9 cellular contexts compared by ENCODE assay signal in genomic region chr7:74256446-74257408, GRCh38. TPM values are rescaled to one million over a fixed set of nuclear protein-coding genes. Genes with fewer than 3 reads are reported as not detected.
DNase-seq lines count a peak whose midpoint lies in the region; ATAC-seq, FAIRE-seq and TF ChIP-seq lines count a peak whose summit lies in the region.
"Had no signal": no experiment of that assay in that cellular context is flagged by ENCODE, and none has a peak within 500 bp of the region (broad histone marks: within the 10 kb centered on the region; RNA-seq: fewer than 3 reads in every experiment).

No MANE protein-coding gene starts in this region.

- H2AFZ ChIP-seq in astrocyte (ENCODE audit: low read depth, low read length), result peak overlapping the region; percentile 42

- POLR2A ChIA-PET in AG04449 (lab: Yijun Ruan, JAX), result interaction anchor here (1.1 kb wide), 1 partner anchor 22 kb away, joined by 3 read pairs; no protein-coding TSS in a partner anchor

- H3K27ac Mint-ChIP-seq in astrocyte (ENCODE audit: unreplicated experiment) (peak overlapping the region; percentile 84), memory B cell (no peak overlapping the region)

- ATAC-seq in memory B cell (ENCODE audit: low read depth) (no peak), HG03469 (IDR thresholded peaks at IDR 0.05; ENCODE audit: unreplicated experiment) (no peak)

- H3K9me3 ChIP-seq in astrocyte (ENCODE audit: insufficient read depth, low read depth, low read length), result no peaks in the 10 kb centered on the region

- CTCF ChIA-PET in AG04449 (lab: Yijun Ruan, JAX), result interaction anchor here (0.7 to 1.5 kb wide), 4 partner anchors 28 to 144 kb away, joined by 3 to 5 read pairs (median 4); no protein-coding TSS in a partner anchor

- H3K27me3 Mint-ChIP-seq in astrocyte (ENCODE audit: low read depth, unreplicated experiment) (no peaks in the 10 kb centered on the region), memory B cell (peaks cover 2% of the 10 kb centered on the region)

- H4K20me1 ChIP-seq in astrocyte (ENCODE audit: insufficient read depth, low read length), result no peaks in the 10 kb centered on the region

- H3K27me3 ChIP-seq in astrocyte (ENCODE audit: insufficient read depth, low read length), result no peaks in the 10 kb centered on the region

- H3K9me3 Mint-ChIP-seq in astrocyte (ENCODE audit: unreplicated experiment), result no peaks in the 10 kb centered on the region
- no peaks in the 10 kb centered on the region for H3K9me3 Mint-ChIP-seq in memory B cell

- DNase-seq in AG04449 (ENCODE audit: low read depth, low spot score) (peak; percentile 88), GM19239 (ENCODE audit: insufficient read length, low spot score) (no peak), astrocyte (ENCODE audit: low read depth) (peak; percentile 64), memory B cell (ENCODE audit: low spot score in 2 of 2) (no peak), HT-29 (ENCODE audit: low spot score) (no peak), HK-2 (ENCODE audit: unreplicated experiment) (no peak), NCI-H446 (lab: John Stamatoyannopoulos, UW) (no peak)
- DNase-seq: NCI-H524 treated with DMSO at 0.1 percent for 48 hours had no signal

- H3K4me3 ChIP-seq in AG04449 (ENCODE audit: low read depth, low read length), result no peak overlapping the region; the same call in 1 of the 2 replicates
- no peak overlapping the region for H3K4me3 ChIP-seq in astrocyte (ENCODE audit: insufficient read depth, low read depth, low read length)

- FAIRE-seq in GM19239 (lab: Jason Lieb, UNC) (peak; percentile 28), astrocyte (lab: Jason Lieb, UNC) (no peak)

- TF ChIP-seq CTCF in AG04449 (IDR thresholded peaks at IDR 0.05; ENCODE audit: insufficient read depth, low read length, missing control alignments) (no peak), astrocyte (IDR thresholded peaks at IDR 0.05; ENCODE audit: insufficient read depth, low read depth, low read length) (no peak)

- H3K4me2 ChIP-seq in astrocyte (ENCODE audit: low read length), result peak overlapping the region; percentile 52

- peaks cover 22% of the 10 kb centered on the region for H3K4me1 ChIP-seq in astrocyte (ENCODE audit: insufficient read depth, low read length)

- peak overlapping the region; percentile 54 for H3K27ac ChIP-seq in astrocyte (ENCODE audit: low read depth, low read length)

- peak overlapping the region; percentile 55 for H3K9ac ChIP-seq in astrocyte (ENCODE audit: low read length)

- peaks cover 20% of the 10 kb centered on the region for H3K79me2 ChIP-seq in astrocyte (ENCODE audit: insufficient read depth, low read length)

- H3K36me3 Mint-ChIP-seq in astrocyte (ENCODE audit: low read depth, unreplicated experiment) (no peaks in the 10 kb centered on the region), memory B cell (peaks cover 5% of the 10 kb centered on the region)

- H3K4me1 Mint-ChIP-seq in astrocyte (ENCODE audit: low read depth, unreplicated experiment), result peaks cover 10% of the 10 kb centered on the region
- H3K4me1 Mint-ChIP-seq in memory B cell, result peaks cover 9% of the 10 kb centered on the region

- H3K36me3 ChIP-seq in astrocyte (ENCODE audit: insufficient read depth, low read length), result no peaks in the 10 kb centered on the region

- peak overlapping the region; percentile 58 for H3K4me3 Mint-ChIP-seq in astrocyte (ENCODE audit: unreplicated experiment)
- peak overlapping the region; percentile 54 for H3K4me3 Mint-ChIP-seq in memory B cell

RNA-seq across cellular contexts. Expression of gene RFC2, which starts 2.5 kb away (rescaled TPM):
- 10.3 and 12.3 TPM in 2 replicates for total RNA-seq in astrocyte
- 60.3 and 63.3 TPM in 2 replicates for total RNA-seq in HT-29 (2014; rRNA removed; shearing (Covaris generic))

RNA-seq across cellular contexts. Expression of gene CLIP2, which starts 32.5 kb away (rescaled TPM):
- 31.4 and 35.4 TPM in 2 replicates for total RNA-seq in astrocyte
- total RNA-seq in HT-29 (2014; rRNA removed; shearing (Covaris generic)), result 13.5 and 14.0 TPM in 2 replicates

RNA-seq across cellular contexts. Expression of gene LAT2, which starts 46.9 kb away (rescaled TPM):
- total RNA-seq in astrocyte, result 1.5 and 2.0 TPM in 2 replicates
- 7.4 and 16.5 TPM in 2 replicates for total RNA-seq in HT-29 (2014; rRNA removed; shearing (Covaris generic))

Comparison
In these comparisons a context has a peak if more than half of its experiments do, and no peak if none do; other contexts are left out.
1. DNase-seq: peak in AG04449 (single experiment) and astrocyte (single experiment); none in GM19239 (single experiment), memory B cell (0 of 2), HT-29 (single experiment), HK-2 (single experiment) and NCI-H446 (0 of 2).